16 cellular contexts compared by ENCODE assay signal in genomic region chr22:48091060-48091650, GRCh38.
"Had no signal": no experiment of that assay in that cellular context is flagged by ENCODE, and none has a peak within 500 bp of the region (broad histone marks: within the 10 kb centered on the region; RNA-seq: fewer than 3 reads in every experiment).

No MANE protein-coding gene starts in this region.

- DNase-seq: activated CD4-positive, alpha-beta T cell treated with anti-CD3 and anti-CD28 coated beads, Interleukin-2, amount 10 ng/mL, durations not matched to agents 7 days and 5 days; activated naive CD4-positive, alpha-beta T cell treated with anti-CD3 and anti-CD28 coated beads, Interleukin-2, amount 50 U/mL, for 16 hours; activated T-cell treated with anti-CD3 and anti-CD28 coated beads for 4 hours; mucosa of descending colon; nucleus accumbens; posterior cingulate gyrus; stimulated activated naive CD8-positive, alpha-beta T cell treated with anti-CD3 and anti-CD28 coated beads, Interleukin-15, amount 100 ng/mL, for 72 hours; testis; upper lobe of left lung had no signal

- H3K27me3 ChIP-seq: right atrium auricular region, testis, upper lobe of left lung had no signal

- ATAC-seq: naive thymus-derived CD8-positive, alpha-beta T cell; stimulated activated naive CD8-positive, alpha-beta T cell treated with anti-CD3 and anti-CD28 coated beads, Interleukin-15, amount 100 ng/mL, for 72 hours had no signal

- H3K36me3 ChIP-seq: esophagus muscularis mucosa, right atrium auricular region, upper lobe of left lung had no signal

- H3K27ac ChIP-seq: esophagus muscularis mucosa, right atrium auricular region, testis, upper lobe of left lung had no signal

- FAIRE-seq: astrocyte, colon, islet of Langerhans had no signal

- H3K9me3 ChIP-seq: esophagus muscularis mucosa, mucosa of descending colon, right atrium auricular region, testis, upper lobe of left lung had no signal

- H3K4me3 ChIP-seq: lung, mucosa of descending colon, testis had no signal
